ENCODE assay signal across 8 cellular contexts in genomic region chr5:10333154-10334006, GRCh38. TPM values are rescaled to one million over a fixed set of nuclear protein-coding genes. Genes with fewer than 3 reads are reported as not detected.
DNase-seq lines count a peak whose midpoint lies in the region; ATAC-seq, FAIRE-seq and TF ChIP-seq lines count a peak whose summit lies in the region.

No MANE protein-coding gene starts in this region.

- CTCF ChIA-PET in BJ (lab: Yijun Ruan, JAX) = no interaction called here
- CTCF ChIA-PET in HepG2 (lab: Yijun Ruan, JAX; ENCODE audit: low intra/inter-chr PET ratio, low total read pairs) = no interaction called here

- no peak overlapping the region for H3K4me2 ChIP-seq in HepG2 (ENCODE audit: low read depth, low read length)

- BruUV-seq in HepG2 (replicated peaks; lab: Mats Ljungman, UMichigan) = no TSS peak

- H3K36me3 ChIP-seq in BJ (ENCODE audit: control insufficient read depth, insufficient read depth, low read length) (no peaks in the 10 kb centered on the region), HepG2 (replicated peaks in 1 of 2; ENCODE audit: control insufficient read depth in 1 of 2, insufficient read depth in 2 of 2, low read length in 2 of 2) (no peaks in the 10 kb centered on the region), suprapubic skin (no peaks in the 10 kb centered on the region), BE2C (no peaks in the 10 kb centered on the region)

- peaks cover 51% of the 10 kb centered on the region for H3K4me1 ChIP-seq in HepG2 (ENCODE audit: insufficient read depth, low read length)
- peaks cover 40% of the 10 kb centered on the region for H3K4me1 ChIP-seq in suprapubic skin
- no peaks in the 10 kb centered on the region for H3K4me1 ChIP-seq in BE2C

- in situ Hi-C loops in HepG2 (cut with HindIII; ENCODE audit: extremely low pct_ligation_motif_present, low pct_unique_long_range_greater_than_20kb) = no loop called here

- H3K4me3 ChIP-seq in BJ (ENCODE audit: low read depth, low read length) (peak overlapping the region; percentile 44), coronary artery (peak overlapping the region; percentile 89), HepG2 (replicated peaks in 1 of 3; ENCODE audit: insufficient read depth in 1 of 3, low read depth in 2 of 3, low read length in 3 of 3) (no peak overlapping the region), suprapubic skin (peak overlapping the region; percentile 57), BE2C (ENCODE audit: low read depth, low read length) (no peak overlapping the region)

- TF ChIP-seq POLR2A in HepG2 (IDR thresholded peaks at IDR 0.05; ENCODE audit: insufficient read depth in 1 of 2, low read depth in 2 of 2, low read length in 2 of 2) = no peak
- no peak for TF ChIP-seq POLR2A in suprapubic skin (IDR thresholded peaks at IDR 0.05)

- POLR2A ChIA-PET in BJ (lab: Charles Lee) (no interaction called here), HepG2 (lab: Yijun Ruan, JAX) (no interaction called here)

- H3K9me3 ChIP-seq in HepG2 (ENCODE audit: low read length) = no peaks in the 10 kb centered on the region
- no peaks in the 10 kb centered on the region for H3K9me3 ChIP-seq in suprapubic skin
- H3K9me3 ChIP-seq in BE2C = no peaks in the 10 kb centered on the region

- H3K79me2 ChIP-seq in HepG2 (ENCODE audit: insufficient read depth, low read length) = no peaks in the 10 kb centered on the region

- FAIRE-seq in HepG2 (lab: Jason Lieb, UNC) = no peak

- H3K27ac ChIP-seq in coronary artery (peak overlapping the region; percentile 43 to 51), HepG2 (ENCODE audit: extremely low read length, insufficient read depth, low read length) (no peak overlapping the region), suprapubic skin (peak overlapping the region; percentile 8)

- intact Hi-C loops in HepG2 (cut with micrococcal nuclease; ENCODE audit: unreplicated experiment) = no loop called here

- TF ChIP-seq EP300 in HepG2 (IDR thresholded peaks at IDR 0.05; ENCODE audit: low read depth in 2 of 2, low read length in 2 of 2) (no peak), HepG2 (CRISPR knock-in tag; IDR thresholded peaks at IDR 0.05; ENCODE audit: borderline replicate concordance) (no peak), suprapubic skin (IDR thresholded peaks at IDR 0.05) (no peak)

- no peak overlapping the region for H3K9ac ChIP-seq in HepG2 (ENCODE audit: insufficient read depth, low read depth, low read length)

- TF ChIP-seq CTCF in BJ (IDR thresholded peaks at IDR 0.05; ENCODE audit: insufficient read depth, low read depth, low read length) (no peak), coronary artery (IDR thresholded peaks at IDR 0.05) (no peak), HepG2 (CRISPR knock-in tag; IDR thresholded peaks at IDR 0.05) (no peak), suprapubic skin (IDR thresholded peaks at IDR 0.05) (no peak), BE2C (IDR thresholded peaks at IDR 0.05; ENCODE audit: low read depth, low read length) (no peak)

- H3K27me3 ChIP-seq in BJ (ENCODE audit: control insufficient read depth, insufficient read depth, low read length) = no peaks in the 10 kb centered on the region
- H3K27me3 ChIP-seq in HepG2 (ENCODE audit: control insufficient read depth in 1 of 2, insufficient read depth in 2 of 2, low read length in 2 of 2) = peaks cover 0 to 7% of the 10 kb centered on the region in 2 experiments; a peak in 1 of 5 replicates
- H3K27me3 ChIP-seq in suprapubic skin = peaks cover 3% of the 10 kb centered on the region
- no peaks in the 10 kb centered on the region for H3K27me3 ChIP-seq in BE2C

- ATAC-seq in GM19351 (IDR thresholded peaks at IDR 0.05; ENCODE audit: unreplicated experiment) (peak; percentile 71), HepG2 (no peak), HG02973 (IDR thresholded peaks at IDR 0.05; ENCODE audit: unreplicated experiment) (no peak)

- no peaks in the 10 kb centered on the region for H4K20me1 ChIP-seq in HepG2 (ENCODE audit: insufficient read depth, low read length)

- WGBS in HepG2 (ENCODE audit: low lambda C conversion rate) = 92% methylated on average over 74 of the region's 81 CpGs
- 4% methylated on average over 74 of the region's 81 CpGs for WGBS in suprapubic skin

- H2AFZ ChIP-seq in HepG2 (ENCODE audit: low read length) = no peak overlapping the region

- DNase-seq in BJ (ENCODE audit: low read depth) (no peak), OCI-M1 (lab: John Stamatoyannopoulos, UW) (peak; percentile 25), coronary artery (ENCODE audit: low spot score) (no peak), HepG2 (ENCODE audit: low spot score) (no peak), suprapubic skin (ENCODE audit: low spot score in 2 of 2) (no peak), BE2C (no peak)

- no peak for TF ChIP-seq RAD21 in HepG2 (CRISPR knock-in tag; IDR thresholded peaks at IDR 0.05)

TF ChIP-seq in HepG2, 621 proteins besides CTCF, POLR2A, EP300 and RAD21:
- no peak for TF ChIP-seq YEATS2 (CRISPR knock-in tag; IDR thresholded peaks at IDR 0.05; ENCODE audit: borderline replicate concordance)
- no peak for TF ChIP-seq ZMYM2 (CRISPR knock-in tag; IDR thresholded peaks at IDR 0.05)
- TF ChIP-seq MAFF (IDR thresholded peaks at IDR 0.05; ENCODE audit: low read depth, low read length) = peak; percentile 82
- peak; percentile 79 to 91 for TF ChIP-seq MAFK (conservative IDR thresholded peaks at IDR 0.05 in 1 of 2, IDR thresholded peaks at IDR 0.05 in 1 of 2; ENCODE audit: low read length in 2 of 2)
- no peak for TF ChIP-seq NCOA5 (CRISPR knock-in tag; IDR thresholded peaks at IDR 0.05)
- no peak for TF ChIP-seq RBM22 (optimal IDR thresholded peaks at IDR 0.05; ENCODE audit: low read length)
- no peak for TF ChIP-seq KLF13 (CRISPR knock-in tag; IDR thresholded peaks at IDR 0.05)

RNA-seq across cellular contexts. Expression of gene MARCHF6, which starts 20.1 kb away (rescaled TPM):
- polyA plus RNA-seq in BJ (2011; rRNA removed) = 110 and 174 TPM in 2 replicates
- 217 and 234 TPM in 2 replicates for polyA minus RNA-seq in BJ (2011; rRNA and poly(A)+ RNA removed)
- 39.5 and 48.6 TPM in 2 replicates for total RNA-seq in HepG2 (2016; rRNA removed; fragmentation: Illumina TruSeq; extraction: Trizol)
- total RNA-seq in HepG2 (2016; cell fraction: cytosol; rRNA removed; fragmentation: Illumina TruSeq; extraction: Trizol; ENCODE audit: low read depth) = 21.2 and 25.8 TPM in 2 replicates
- 34.4 and 49.1 TPM in 2 replicates for total RNA-seq in HepG2 (2016; cell fraction: insoluble cytoplasmic fraction; rRNA removed; fragmentation: Illumina TruSeq; extraction: Trizol)
- 11.9 and 12.7 TPM in 2 replicates for total RNA-seq in HepG2 (2016; cell fraction: membrane; rRNA removed; fragmentation: Illumina TruSeq; extraction: Trizol)
- total RNA-seq in HepG2 (2016; cell fraction: nucleus; rRNA removed; fragmentation: Illumina TruSeq; extraction: Trizol) = 71.7 and 86.1 TPM in 2 replicates
- polyA plus RNA-seq in HepG2 (2011; rRNA removed) = 107 and 115 TPM in 2 replicates
- 45.5 and 75.4 TPM in 2 replicates for polyA plus RNA-seq in HepG2 (2011; cell fraction: cytosol; rRNA removed)
- 244 and 247 TPM in 2 replicates for polyA plus RNA-seq in HepG2 (2011; cell fraction: nucleus; rRNA removed)
- 67.4 and 121 TPM in 2 replicates for polyA plus RNA-seq in HepG2 (2012)
- polyA plus RNA-seq in HepG2 (2016; cell fraction: cytosol; fragmentation: Illumina TruSeq; extraction: Trizol; ENCODE audit: low read depth) = 1.8 and 2.0 TPM in 2 replicates
- polyA plus RNA-seq in HepG2 (2016; cell fraction: insoluble cytoplasmic fraction; fragmentation: Illumina TruSeq; extraction: Trizol; ENCODE audit: low read depth) = 21.2 and 23.1 TPM in 2 replicates
- polyA plus RNA-seq in HepG2 (2016; cell fraction: membrane; fragmentation: Illumina TruSeq; extraction: Trizol; ENCODE audit: low read depth) = 3.2 and 3.8 TPM in 2 replicates
- 120 and 121 TPM in 2 replicates for polyA plus RNA-seq in HepG2 (2016; cell fraction: nucleus; fragmentation: Illumina TruSeq; extraction: Trizol; ENCODE audit: insufficient read depth, low read depth)
- polyA minus RNA-seq in HepG2 (2011; rRNA and poly(A)+ RNA removed; ENCODE audit: low replicate concordance) = 309 and 698 TPM in 2 replicates
- polyA minus RNA-seq in HepG2 (2011; cell fraction: cytosol; rRNA and poly(A)+ RNA removed) = 78.7 and 104 TPM in 2 replicates
- polyA minus RNA-seq in HepG2 (2011; cell fraction: nucleus; rRNA and poly(A)+ RNA removed) = 179 and 204 TPM in 2 replicates
- total RNA-seq in suprapubic skin = 100 to 1,000 TPM in 3 of 4 donors, 10 to 100 TPM in 1; 89.7 to 273 (median 143) TPM
- polyA plus RNA-seq in BE2C (2012; ENCODE audit: insufficient read depth, insufficient read length, low read depth) = 87.7 TPM

RNA-seq across cellular contexts. Expression of gene CMBL, which starts 25.7 kb away (rescaled TPM):
- polyA plus RNA-seq in BJ (2011; rRNA removed) (23.8 and 29.9 TPM in 2 replicates), HepG2 (2011; rRNA removed) (12.7 and 17.0 TPM in 2 replicates)
- 20.1 and 28.0 TPM in 2 replicates for polyA minus RNA-seq in BJ (2011; rRNA and poly(A)+ RNA removed)
- total RNA-seq in HepG2 (2016; rRNA removed; fragmentation: Illumina TruSeq; extraction: Trizol) (11.5 and 19.6 TPM in 2 replicates), suprapubic skin (1 to 10 TPM in 3 of 4 donors, under 1 TPM in 1; 0.93 to 4.8 (median 2.7) TPM)
- total RNA-seq in HepG2 (2016; cell fraction: cytosol; rRNA removed; fragmentation: Illumina TruSeq; extraction: Trizol; ENCODE audit: low read depth) = 5.2 TPM in 2 replicates
- 10.8 and 20.2 TPM in 2 replicates for total RNA-seq in HepG2 (2016; cell fraction: insoluble cytoplasmic fraction; rRNA removed; fragmentation: Illumina TruSeq; extraction: Trizol)
- total RNA-seq in HepG2 (2016; cell fraction: membrane; rRNA removed; fragmentation: Illumina TruSeq; extraction: Trizol) = 16.6 and 16.8 TPM in 2 replicates
- 6.0 and 7.0 TPM in 2 replicates for total RNA-seq in HepG2 (2016; cell fraction: nucleus; rRNA removed; fragmentation: Illumina TruSeq; extraction: Trizol)
- polyA plus RNA-seq in HepG2 (2011; cell fraction: cytosol; rRNA removed) = 17.0 and 27.6 TPM in 2 replicates
- polyA plus RNA-seq in HepG2 (2011; cell fraction: nucleus; rRNA removed) = 4.1 and 7.8 TPM in 2 replicates
- polyA plus RNA-seq in HepG2 (2012) = 16.9 and 18.5 TPM in 2 replicates
- polyA plus RNA-seq in HepG2 (2016; cell fraction: cytosol; fragmentation: Illumina TruSeq; extraction: Trizol; ENCODE audit: low read depth) = 9.6 and 10.7 TPM in 2 replicates
- polyA plus RNA-seq in HepG2 (2016; cell fraction: insoluble cytoplasmic fraction; fragmentation: Illumina TruSeq; extraction: Trizol; ENCODE audit: low read depth) = 42.7 and 43.4 TPM in 2 replicates
- 22.0 and 22.7 TPM in 2 replicates for polyA plus RNA-seq in HepG2 (2016; cell fraction: membrane; fragmentation: Illumina TruSeq; extraction: Trizol; ENCODE audit: low read depth)
- polyA plus RNA-seq in HepG2 (2016; cell fraction: nucleus; fragmentation: Illumina TruSeq; extraction: Trizol; ENCODE audit: insufficient read depth, low read depth) = 16.1 and 16.6 TPM in 2 replicates
- 30.1 and 125 TPM in 2 replicates for polyA minus RNA-seq in HepG2 (2011; rRNA and poly(A)+ RNA removed; ENCODE audit: low replicate concordance)
- 17.9 and 19.5 TPM in 2 replicates for polyA minus RNA-seq in HepG2 (2011; cell fraction: cytosol; rRNA and poly(A)+ RNA removed)
- 4.9 and 8.1 TPM in 2 replicates for polyA minus RNA-seq in HepG2 (2011; cell fraction: nucleus; rRNA and poly(A)+ RNA removed)
- 2.4 TPM for polyA plus RNA-seq in BE2C (2012; ENCODE audit: insufficient read depth, insufficient read length, low read depth)

Comparison
In these comparisons a context has a peak if more than half of its experiments do, and no peak if none do; other contexts are left out.
1. H3K4me3 ChIP-seq: peak in BJ (single experiment), coronary artery (single experiment) and suprapubic skin (single experiment); none in HepG2 (0 of 3) and BE2C (single experiment).